1 cellular context compared by ENCODE assay signal in the genomic region with DNA sequence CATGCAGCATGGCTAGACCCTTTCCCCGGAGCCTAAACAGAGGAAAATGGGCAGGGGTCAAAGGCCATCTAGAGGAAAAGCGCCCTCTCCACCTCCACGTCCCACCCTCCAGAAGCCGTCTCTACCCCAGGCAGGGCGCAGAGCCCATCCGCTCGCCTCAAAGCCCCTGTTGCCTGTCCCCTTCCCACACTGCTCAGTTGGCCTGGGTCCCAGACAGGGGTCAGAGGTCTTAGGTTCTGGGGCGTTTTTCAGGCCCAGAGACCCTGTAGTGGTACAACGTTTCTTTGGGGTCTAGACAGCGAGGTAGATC.
TF ChIP-seq lines count a peak whose summit lies in the region.

No MANE protein-coding gene starts in this region.

TF ChIP-seq in HEK293, 187 proteins besides CTCF, POLR2A, EP300 and RAD21 (continued from another document):
- TF ChIP-seq, protein P1, sequence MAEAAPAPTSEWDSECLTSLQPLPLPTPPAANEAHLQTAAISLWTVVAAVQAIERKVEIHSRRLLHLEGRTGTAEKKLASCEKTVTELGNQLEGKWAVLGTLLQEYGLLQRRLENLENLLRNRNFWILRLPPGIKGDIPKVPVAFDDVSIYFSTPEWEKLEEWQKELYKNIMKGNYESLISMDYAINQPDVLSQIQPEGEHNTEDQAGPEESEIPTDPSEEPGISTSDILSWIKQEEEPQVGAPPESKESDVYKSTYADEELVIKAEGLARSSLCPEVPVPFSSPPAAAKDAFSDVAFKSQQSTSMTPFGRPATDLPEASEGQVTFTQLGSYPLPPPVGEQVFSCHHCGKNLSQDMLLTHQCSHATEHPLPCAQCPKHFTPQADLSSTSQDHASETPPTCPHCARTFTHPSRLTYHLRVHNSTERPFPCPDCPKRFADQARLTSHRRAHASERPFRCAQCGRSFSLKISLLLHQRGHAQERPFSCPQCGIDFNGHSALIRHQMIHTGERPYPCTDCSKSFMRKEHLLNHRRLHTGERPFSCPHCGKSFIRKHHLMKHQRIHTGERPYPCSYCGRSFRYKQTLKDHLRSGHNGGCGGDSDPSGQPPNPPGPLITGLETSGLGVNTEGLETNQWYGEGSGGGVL (tag by site-specific recombination; IDR thresholded peaks at IDR 0.05): no peak
- peak; percentile 43; the same call in 1 of the 2 replicates for TF ChIP-seq ZBTB20 (tag by site-specific recombination; IDR thresholded peaks at IDR 0.05)
- peak; percentile 90 for TF ChIP-seq ZNF792 (tag by site-specific recombination; IDR thresholded peaks at IDR 0.05)
- peak; percentile 44; the same call in 1 of the 2 replicates for TF ChIP-seq ZFP37 (tag by site-specific recombination; IDR thresholded peaks at IDR 0.05)
- TF ChIP-seq, protein P2, sequence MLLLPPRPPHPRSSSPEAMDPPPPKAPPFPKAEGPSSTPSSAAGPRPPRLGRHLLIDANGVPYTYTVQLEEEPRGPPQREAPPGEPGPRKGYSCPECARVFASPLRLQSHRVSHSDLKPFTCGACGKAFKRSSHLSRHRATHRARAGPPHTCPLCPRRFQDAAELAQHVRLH (tag by site-specific recombination; IDR thresholded peaks at IDR 0.05): peak; percentile 25; the same call in 1 of the 2 replicates
- TF ChIP-seq GLI4 (tag by site-specific recombination; IDR thresholded peaks at IDR 0.05): 0 out of 2 replicates have a peak, but pooled peaks have one; percentile 68
- no peak for TF ChIP-seq RBAK (tag by site-specific recombination; IDR thresholded peaks at IDR 0.05)
- TF ChIP-seq ZNF660 (tag by site-specific recombination; IDR thresholded peaks at IDR 0.05): peak; percentile 59
- peak; percentile 97 for TF ChIP-seq BCL11A (tag by site-specific recombination; IDR thresholded peaks at IDR 0.05; ENCODE audit: low read depth)
- TF ChIP-seq, protein P3, sequence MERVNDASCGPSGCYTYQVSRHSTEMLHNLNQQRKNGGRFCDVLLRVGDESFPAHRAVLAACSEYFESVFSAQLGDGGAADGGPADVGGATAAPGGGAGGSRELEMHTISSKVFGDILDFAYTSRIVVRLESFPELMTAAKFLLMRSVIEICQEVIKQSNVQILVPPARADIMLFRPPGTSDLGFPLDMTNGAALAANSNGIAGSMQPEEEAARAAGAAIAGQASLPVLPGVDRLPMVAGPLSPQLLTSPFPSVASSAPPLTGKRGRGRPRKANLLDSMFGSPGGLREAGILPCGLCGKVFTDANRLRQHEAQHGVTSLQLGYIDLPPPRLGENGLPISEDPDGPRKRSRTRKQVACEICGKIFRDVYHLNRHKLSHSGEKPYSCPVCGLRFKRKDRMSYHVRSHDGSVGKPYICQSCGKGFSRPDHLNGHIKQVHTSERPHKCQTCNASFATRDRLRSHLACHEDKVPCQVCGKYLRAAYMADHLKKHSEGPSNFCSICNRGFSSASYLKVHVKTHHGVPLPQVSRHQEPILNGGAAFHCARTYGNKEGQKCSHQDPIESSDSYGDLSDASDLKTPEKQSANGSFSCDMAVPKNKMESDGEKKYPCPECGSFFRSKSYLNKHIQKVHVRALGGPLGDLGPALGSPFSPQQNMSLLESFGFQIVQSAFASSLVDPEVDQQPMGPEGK (tag by site-specific recombination; IDR thresholded peaks at IDR 0.05): peak; percentile 92
- no peak for TF ChIP-seq ZNF830 (tag by site-specific recombination; IDR thresholded peaks at IDR 0.05; ENCODE audit: low read depth)
